Comparison of ENCODE assay signal across 11 cellular contexts in the genomic region with DNA sequence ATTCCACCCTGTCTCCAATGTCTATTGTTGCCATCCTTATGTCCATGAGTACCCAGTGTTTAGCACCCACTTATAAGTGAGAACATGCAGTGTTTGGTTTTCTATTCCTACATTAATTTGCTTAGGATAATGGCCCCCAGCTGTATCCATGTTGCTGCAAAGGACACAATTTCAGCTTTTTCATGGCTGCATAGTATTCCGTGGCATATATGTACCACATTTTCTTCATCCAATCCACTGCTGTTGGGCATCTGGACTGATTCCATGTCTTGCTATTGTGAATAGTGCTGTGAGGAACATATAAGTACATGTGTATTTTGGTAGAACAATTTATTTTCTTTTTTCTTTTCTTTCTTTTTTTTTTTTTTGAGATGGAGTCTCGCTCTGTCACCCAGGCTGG.
"Had no signal": no experiment of that assay in that cellular context is flagged by ENCODE, and none has a peak within 500 bp of the region (broad histone marks: within the 10 kb centered on the region; RNA-seq: fewer than 3 reads in every experiment).

No MANE protein-coding gene starts in this region.

- DNase-seq: GM23248, GOT3, H9, HCEC 1CT, HFFc6, IMR-90, Karpas-422, KBM-7 had no signal

- H3K27ac ChIP-seq: GM23248, KMS-11 had no signal

- H3K9me3 Mint-ChIP-seq: HFFc6 had no signal

- H3K4me3 Mint-ChIP-seq: H9, HFFc6 had no signal

- H3K4me3 ChIP-seq: GM23248 had no signal

- H3K27ac Mint-ChIP-seq: H9, HFFc6 had no signal

- H2AFZ ChIP-seq: GM23248 had no signal

- H3K4me2 ChIP-seq: KMS-11 had no signal

- H3K9ac ChIP-seq: GM23248, KMS-11 had no signal

- FAIRE-seq: H54, HTR-8/SVneo had no signal
